Comparison of ENCODE assay signal across 8 cellular contexts in the genomic region with DNA sequence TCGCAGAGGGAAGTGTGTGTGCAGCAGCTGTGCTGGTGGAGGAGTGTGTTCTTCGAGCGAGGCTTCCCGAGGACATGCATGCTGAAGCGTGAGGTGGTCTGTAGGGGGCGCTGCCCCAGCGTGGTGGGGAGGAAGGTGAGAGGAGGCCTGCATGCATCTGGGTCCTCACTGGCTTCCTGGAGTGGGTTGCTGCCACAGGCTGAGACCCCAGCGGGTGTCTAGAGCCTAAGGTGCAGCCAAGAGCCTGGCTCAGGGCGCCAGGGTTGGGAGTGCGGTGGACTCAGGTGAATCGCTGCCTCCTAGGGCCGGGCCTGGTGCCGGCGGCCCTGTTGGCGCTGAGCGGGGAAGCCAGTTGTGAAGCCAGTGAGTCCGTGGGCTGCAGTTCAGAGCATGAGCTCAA. TPM values are rescaled to one million over a fixed set of nuclear protein-coding genes. Genes with fewer than 3 reads are reported as not detected.
DNase-seq lines count a peak whose midpoint lies in the region; ATAC-seq and TF ChIP-seq lines count a peak whose summit lies in the region.
"Had no signal": no experiment of that assay in that cellular context is flagged by ENCODE, and none has a peak within 500 bp of the region (broad histone marks: within the 10 kb centered on the region; RNA-seq: fewer than 3 reads in every experiment).

No MANE protein-coding gene starts in this region.

- DNase-seq in ACHN (peak; percentile 43), HFF-Myc (ENCODE audit: extremely low read depth, low read depth) (no peak), chondrocyte (ENCODE audit: low spot score) (no peak), pons (ENCODE audit: low spot score) (no peak), retina (no peak)
- DNase-seq: hippocampal formation, NCI-H510A had no signal

- no peak overlapping the region for H3K27ac Mint-ChIP-seq in chondrocyte (ENCODE audit: unreplicated experiment)

- peaks cover 35% of the 10 kb centered on the region for H3K36me3 Mint-ChIP-seq in chondrocyte (ENCODE audit: low read depth)

- no peak overlapping the region for H3K4me3 Mint-ChIP-seq in chondrocyte (ENCODE audit: unreplicated experiment)

- H3K9me3 Mint-ChIP-seq in chondrocyte (ENCODE audit: low read depth) = no peaks in the 10 kb centered on the region

- ATAC-seq in HG02870 (IDR thresholded peaks at IDR 0.05; ENCODE audit: unreplicated experiment) = no peak

- H3K27me3 Mint-ChIP-seq in chondrocyte (ENCODE audit: low read depth) = no peaks in the 10 kb centered on the region

- H3K4me1 Mint-ChIP-seq in chondrocyte (ENCODE audit: low read depth) = no peaks in the 10 kb centered on the region

- H3K4me3 ChIP-seq in HFF-Myc (replicated peaks; ENCODE audit: low read depth, low read length) = no peak overlapping the region

- TF ChIP-seq CTCF in HFF-Myc (IDR thresholded peaks at IDR 0.05; ENCODE audit: low read depth, low read length, missing control alignments) (peak; percentile 52), chondrocyte (IDR thresholded peaks at IDR 0.05) (peak; percentile 67)

- in situ Hi-C loops in ACHN (cut with HindIII; ENCODE audit: low pct_ligation_motif_present, low pct_unique_long_range_greater_than_20kb, low sequenced_read_pairs) = no loop called here

RNA-seq across cellular contexts. Expression of gene HSD3B7, which starts 7.5 kb away (rescaled TPM):
- total RNA-seq in chondrocyte = 10.8 to 12.4 TPM (median 12.3 TPM) in 3 replicates

RNA-seq across cellular contexts. Expression of gene SETD1A, which starts 19.9 kb away (rescaled TPM):
- 15.0 to 18.0 TPM (median 15.8 TPM) in 3 replicates for total RNA-seq in chondrocyte

RNA-seq across cellular contexts. Expression of gene ORAI3, which starts 28.6 kb away (rescaled TPM):
- total RNA-seq in chondrocyte = 10.3 to 16.0 TPM (median 15.6 TPM) in 3 replicates

RNA-seq across cellular contexts. Expression of gene STX1B, which starts 32.9 kb away (rescaled TPM):
- 1.4 to 4.0 TPM (median 1.7 TPM) in 3 replicates for total RNA-seq in chondrocyte

RNA-seq across cellular contexts. Expression of gene FBXL19, which starts 54.1 kb away (rescaled TPM):
- 19.4 to 21.5 TPM (median 20.5 TPM) in 3 replicates for total RNA-seq in chondrocyte
